ENCODE assay signal across 9 cellular contexts in the genomic region with DNA sequence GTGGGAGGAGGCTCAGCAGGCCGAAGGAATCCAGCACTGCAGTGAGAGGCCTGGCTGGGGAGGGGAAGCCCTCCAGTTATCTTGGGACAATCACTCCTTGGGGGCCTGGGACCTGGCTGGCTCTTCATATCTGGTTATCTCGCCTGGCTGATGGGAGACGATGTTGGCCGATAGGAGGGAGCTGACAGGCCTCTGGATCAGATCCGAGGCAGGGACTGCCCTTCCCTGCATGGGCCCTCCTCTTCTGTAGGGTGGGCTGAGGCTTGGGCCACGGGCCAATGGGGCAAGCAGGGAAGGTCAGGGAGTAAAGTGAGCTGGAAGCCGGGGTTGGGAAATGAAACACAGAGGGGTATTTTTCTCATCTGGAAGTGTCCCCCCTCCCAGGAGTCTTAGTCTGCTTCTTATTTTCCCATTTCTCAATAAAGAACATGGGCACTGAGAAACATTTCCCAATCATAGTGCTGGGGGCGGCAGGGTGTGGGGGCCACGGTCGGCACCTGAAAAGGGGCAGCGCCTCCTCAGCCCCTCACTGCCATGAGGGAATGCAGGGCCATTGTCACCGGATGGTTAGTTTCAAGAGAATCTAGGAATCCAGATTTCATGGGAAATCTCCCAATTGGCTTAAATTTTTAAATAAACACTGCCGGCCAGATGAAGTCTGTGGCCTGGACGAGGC. TPM values are rescaled to one million over a fixed set of nuclear protein-coding genes. Genes with fewer than 3 reads are reported as not detected.
A peak's percentile ranks its signal among the peaks of the same experiment; 100 is the strongest.
DNase-seq lines count a peak whose midpoint lies in the region; ATAC-seq and TF ChIP-seq lines count a peak whose summit lies in the region.
"Had no signal": no experiment of that assay in that cellular context is flagged by ENCODE, and none has a peak within 500 bp of the region (broad histone marks: within the 10 kb centered on the region; RNA-seq: fewer than 3 reads in every experiment).

No MANE protein-coding gene starts in this region.

- H4K20me1 ChIP-seq in fibroblast of lung (ENCODE audit: control insufficient read depth, extremely low read depth, insufficient read depth, low read length), result no peaks in the 10 kb centered on the region

- H3K9ac ChIP-seq in fibroblast of lung (ENCODE audit: insufficient read depth, low read length), result peak overlapping the region; percentile 48

- peak overlapping the region; percentile 80 for H3K27ac Mint-ChIP-seq in nephron progenitor cell

- peaks cover 36% of the 10 kb centered on the region for H3K36me3 Mint-ChIP-seq in nephron progenitor cell (ENCODE audit: low read depth)

- no peak for TF ChIP-seq CTCF in fibroblast of lung (conservative IDR thresholded peaks at IDR 0.05 in 1 of 2, IDR thresholded peaks at IDR 0.05 in 1 of 2; ENCODE audit: low read depth in 1 of 2, low read length in 2 of 2)
- no peak for TF ChIP-seq CTCF in nephron progenitor cell (IDR thresholded peaks at IDR 0.05)
- TF ChIP-seq CTCF in vagina (IDR thresholded peaks at IDR 0.05), result no peak

- peak overlapping the region; percentile 89 for H3K27ac ChIP-seq in fibroblast of lung (ENCODE audit: insufficient read depth, low read length)
- peak overlapping the region; percentile 93 for H3K27ac ChIP-seq in vagina

- H3K4me2 ChIP-seq in fibroblast of lung (ENCODE audit: extremely low read depth, insufficient read depth, low read length), result peak overlapping the region; percentile 92

- H3K4me1 ChIP-seq in fibroblast of lung (ENCODE audit: control insufficient read depth, extremely low read depth, insufficient read depth, low read length) (peaks cover 27% of the 10 kb centered on the region), vagina (peaks cover 60% of the 10 kb centered on the region)

- ATAC-seq in HG02623 (IDR thresholded peaks at IDR 0.05; ENCODE audit: unreplicated experiment), result no peak

- H3K27me3 ChIP-seq in fibroblast of lung (ENCODE audit: control insufficient read depth, insufficient read depth, low read length) (no peaks in the 10 kb centered on the region), vagina (no peaks in the 10 kb centered on the region)

- DNase-seq in activated effector memory CD4-positive, alpha-beta T cell treated with anti-CD3 and anti-CD28 coated beads, Interleukin-2, amount 50 U/mL, for 16 hours, result peak; percentile 44
- no peak for DNase-seq in activated effector memory CD4-positive, alpha-beta T cell treated with Interleukin-2 at 50 U/mL for 16 hours
- DNase-seq in fibroblast of lung (ENCODE audit: low read depth in 2 of 2) (peak in 1 of 2 donors; percentile 70), nephron progenitor cell (no peak), vagina (ENCODE audit: extremely low spot score in 2 of 2) (no peak), DMS79 treated with DMSO at 0.1 percent for 48 hours (lab: John Stamatoyannopoulos, UW) (no peak)
- no peak for DNase-seq in stimulated activated CD4-positive, alpha-beta T cell treated with anti-CD3 and anti-CD28 coated beads, Interleukin-4, amount 100 ng/mL, for 4 hours
- DNase-seq: SHP77 treated with DMSO at 0.1 percent for 48 hours had no signal

- no peaks in the 10 kb centered on the region for H3K9me3 ChIP-seq in fibroblast of lung (ENCODE audit: control insufficient read depth, insufficient read depth, low read depth, low read length)
- no peaks in the 10 kb centered on the region for H3K9me3 ChIP-seq in vagina

- H3K4me3 Mint-ChIP-seq in nephron progenitor cell, result no peak overlapping the region

- H2AFZ ChIP-seq in fibroblast of lung (ENCODE audit: low read length), result peak overlapping the region; percentile 76

- no peaks in the 10 kb centered on the region for H3K9me3 Mint-ChIP-seq in nephron progenitor cell

- H3K79me2 ChIP-seq in fibroblast of lung (ENCODE audit: control insufficient read depth, insufficient read depth, low read length), result peaks cover 13% of the 10 kb centered on the region

- peak overlapping the region in 1 of 4 experiments; percentile 14 for H3K4me3 ChIP-seq in fibroblast of lung (replicated peaks in 1 of 4; ENCODE audit: control extremely low read depth in 1 of 4, insufficient read depth in 1 of 4, low read depth in 3 of 4, low read length in 4 of 4)
- peak overlapping the region in 1 of 2 donors; percentile 8 for H3K4me3 ChIP-seq in vagina

- H3K4me1 Mint-ChIP-seq in nephron progenitor cell, result peaks cover 61% of the 10 kb centered on the region

- intact Hi-C loops in vagina (cut with DNase I), result no loop called here

- TF ChIP-seq POLR2A in vagina (IDR thresholded peaks at IDR 0.05), result no peak

- H3K27me3 Mint-ChIP-seq in nephron progenitor cell (ENCODE audit: low read depth, poor library complexity), result peaks cover 4% of the 10 kb centered on the region

- H3K36me3 ChIP-seq in fibroblast of lung (ENCODE audit: control insufficient read depth, insufficient read depth, low read length) (peaks cover 17% of the 10 kb centered on the region), vagina (peaks cover 0 to 18% of the 10 kb centered on the region in 2 donors)

RNA-seq across cellular contexts. Expression of a gene that starts 25.3 kb away (rescaled TPM):
- 14.4 and 25.8 TPM in 2 replicates for total RNA-seq in fibroblast of lung
- 99.9 and 105 TPM in 2 replicates for polyA plus RNA-seq in fibroblast of lung
- 78.4 and 81.3 TPM in 2 replicates for polyA plus RNA-seq in fibroblast of lung (2012)
- polyA minus RNA-seq in fibroblast of lung (ENCODE audit: low replicate concordance), result 63.6 and 78.5 TPM in 2 replicates
- total RNA-seq in vagina, result 54.3 TPM

RNA-seq across cellular contexts. Expression of a gene that starts 31.2 kb away (rescaled TPM):
- 12.3 and 20.3 TPM in 2 replicates for total RNA-seq in fibroblast of lung
- 17.8 and 18.6 TPM in 2 replicates for polyA plus RNA-seq in fibroblast of lung
- 17.6 and 20.6 TPM in 2 replicates for polyA plus RNA-seq in fibroblast of lung (2012)
- 75.3 and 83.3 TPM in 2 replicates for polyA minus RNA-seq in fibroblast of lung (ENCODE audit: low replicate concordance)
- total RNA-seq in vagina, result 48.6 TPM

RNA-seq across cellular contexts. Expression of a gene that starts 53.1 kb away (rescaled TPM):
- total RNA-seq in fibroblast of lung (not detected in 2 replicates), vagina (not detected)
- not detected in 2 replicates for polyA plus RNA-seq in fibroblast of lung
- not detected in 2 replicates for polyA plus RNA-seq in fibroblast of lung (2012)
- polyA minus RNA-seq in fibroblast of lung (ENCODE audit: low replicate concordance), result not detected in 2 replicates
